In genomic region chrX:107678957-107679740, GRCh38 we compare ENCODE assay signal across 8 cellular contexts. TPM values are rescaled to one million over a fixed set of nuclear protein-coding genes. Genes with fewer than 3 reads are reported as not detected.
DNase-seq lines count a peak whose midpoint lies in the region; ATAC-seq, FAIRE-seq and TF ChIP-seq lines count a peak whose summit lies in the region.

No MANE protein-coding gene starts in this region.

- H3K4me2 ChIP-seq in PC-3 (ENCODE audit: low read length), result no peak overlapping the region

- H3K79me2 ChIP-seq in PC-3 (ENCODE audit: low read length), result peaks cover 18% of the 10 kb centered on the region

- H3K4me1 ChIP-seq in kidney (ENCODE audit: control insufficient read depth in 1 of 2, insufficient read depth in 1 of 2, low read depth in 1 of 2, low read length in 2 of 2), result peaks cover 27 to 35% of the 10 kb centered on the region in 2 donors
- peaks cover 17% of the 10 kb centered on the region; the same call in 1 of the 2 replicates for H3K4me1 ChIP-seq in PC-3 (ENCODE audit: insufficient read depth, low read length)

- H3K27ac ChIP-seq in kidney (ENCODE audit: low read depth in 2 of 2, low read length in 2 of 2), result no peak overlapping the region
- H3K27ac ChIP-seq in PC-3 (ENCODE audit: low read length), result no peak overlapping the region

- intact Hi-C loops in kidney (cut with DNase I), result no loop called here
- intact Hi-C loops in PC-3 (cut with micrococcal nuclease), result loop anchor here (5.0 kb wide), 1 partner anchor 393 kb away; no protein-coding TSS in a partner anchor

- ATAC-seq in GM19438 (IDR thresholded peaks at IDR 0.05; ENCODE audit: low read depth, unreplicated experiment), result peak; percentile 29
- no peak for ATAC-seq in PC-3

- no peak for FAIRE-seq in kidney (lab: Jason Lieb, UNC)

- CTCF ChIA-PET in PC-3 (lab: Charles Lee), result no interaction called here

- no peak overlapping the region for H2AFZ ChIP-seq in PC-3 (ENCODE audit: low read length)

- POLR2A ChIA-PET in PC-3 (lab: Charles Lee; ENCODE audit: unreplicated experiment), result no interaction called here

- H3K27me3 ChIP-seq in PC-3 (ENCODE audit: low read length), result no peaks in the 10 kb centered on the region

- H3K36me3 ChIP-seq in kidney (ENCODE audit: control insufficient read depth in 1 of 2, insufficient read depth in 2 of 2, low read length in 2 of 2) (no peaks in the 10 kb centered on the region), PC-3 (ENCODE audit: low read depth, low read length) (no peaks in the 10 kb centered on the region)

- no peak overlapping the region for H3K4me3 ChIP-seq in kidney (ENCODE audit: low read length in 2 of 2)
- H3K4me3 ChIP-seq in PC-3 (ENCODE audit: low read length), result no peak overlapping the region

- no peaks in the 10 kb centered on the region for H4K20me1 ChIP-seq in PC-3 (ENCODE audit: low read length)

- H3K27ac Mint-ChIP-seq in activated naive CD8-positive, alpha-beta T cell treated with anti-CD3 and anti-CD28 coated beads for 36 hours, result peak overlapping the region; percentile 79

- H3K9me3 ChIP-seq in kidney (ENCODE audit: control insufficient read depth in 1 of 2, low read length in 2 of 2) (no peaks in the 10 kb centered on the region), PC-3 (ENCODE audit: low read length) (no peaks in the 10 kb centered on the region)

- H3K27me3 Mint-ChIP-seq in activated naive CD8-positive, alpha-beta T cell treated with anti-CD3 and anti-CD28 coated beads for 36 hours, result no peaks in the 10 kb centered on the region

- no peak for TF ChIP-seq CTCF in kidney (IDR thresholded peaks at IDR 0.05; ENCODE audit: borderline replicate concordance, extremely low read depth, insufficient read depth)
- TF ChIP-seq CTCF in PC-3 (conservative IDR thresholded peaks at IDR 0.05; ENCODE audit: low read depth, low read length), result no peak

- H3K4me3 Mint-ChIP-seq in activated naive CD8-positive, alpha-beta T cell treated with anti-CD3 and anti-CD28 coated beads for 36 hours, result peak overlapping the region; percentile 43

- H3K4me1 Mint-ChIP-seq in activated naive CD8-positive, alpha-beta T cell treated with anti-CD3 and anti-CD28 coated beads for 36 hours, result peaks cover 45% of the 10 kb centered on the region

- BruUV-seq in PC-3 (replicated peaks; lab: Mats Ljungman, UMichigan), result no TSS peak

- H3K9me2 ChIP-seq in PC-3 (replicated peaks; ENCODE audit: low read length), result no peaks in the 10 kb centered on the region

- H3K9me3 Mint-ChIP-seq in activated naive CD8-positive, alpha-beta T cell treated with anti-CD3 and anti-CD28 coated beads for 36 hours, result no peaks in the 10 kb centered on the region

- DNase-seq in SIG-M5 (lab: John Stamatoyannopoulos, UW), result peak; percentile 0
- DNase-seq in activated naive CD8-positive, alpha-beta T cell treated with anti-CD3 and anti-CD28 coated beads for 36 hours, result peak; percentile 53
- peak; percentile 87 for DNase-seq in kidney
- DNase-seq in stromal cell of bone marrow (ENCODE audit: low read depth), result peak; percentile 67
- DNase-seq in dedifferentiated amniotic fluid mesenchymal stem cell (ENCODE audit: extremely low spot score), result no peak
- no peak for DNase-seq in NCI-H2081 (lab: John Stamatoyannopoulos, UW)
- DNase-seq in PC-3, result no peak

- H3K36me3 Mint-ChIP-seq in activated naive CD8-positive, alpha-beta T cell treated with anti-CD3 and anti-CD28 coated beads for 36 hours, result peaks cover 4% of the 10 kb centered on the region

- H3F3A ChIP-seq in PC-3 (ENCODE audit: low read length, unreplicated experiment), result no peaks in the 10 kb centered on the region

- H3K9ac ChIP-seq in kidney (ENCODE audit: low read length in 2 of 2) (no peak overlapping the region), PC-3 (ENCODE audit: low read length) (no peak overlapping the region)

RNA-seq across cellular contexts. Expression of gene PRPS1, which starts 50.8 kb away (rescaled TPM):
- 100 to 1,000 TPM; 123 to 129 TPM for total RNA-seq in activated naive CD8-positive, alpha-beta T cell treated with anti-CD3 and anti-CD28 coated beads for 36 hours
- total RNA-seq in kidney (32.8 TPM), PC-3 (2014; rRNA removed) (57.0 and 70.8 TPM in 2 replicates)
- 29.3 TPM for polyA plus RNA-seq in kidney (ENCODE audit: insufficient read depth, low read depth, low replicate concordance)

Comparison
In these comparisons a context has a peak if more than half of its experiments do, and no peak if none do; other contexts are left out.
1. DNase-seq: peak in SIG-M5 (single experiment), activated naive CD8-positive, alpha-beta T cell treated with anti-CD3 and anti-CD28 coated beads for 36 hours (single experiment), kidney (single experiment) and stromal cell of bone marrow (single experiment); none in dedifferentiated amniotic fluid mesenchymal stem cell (single experiment), NCI-H2081 (0 of 2) and PC-3 (single experiment).